In genomic region chr20:58813369-58813768, GRCh38 we compare ENCODE assay signal across 1 cellular context.
TF ChIP-seq lines count a peak whose summit lies in the region.

No MANE protein-coding gene starts in this region.

TF ChIP-seq in WTC11, 78 proteins besides CTCF, POLR2A, EP300 and RAD21 (continued from another document):
- TF ChIP-seq USF2 (CRISPR knock-in tag; IDR thresholded peaks at IDR 0.05) (no peak), ZNF232 (CRISPR knock-in tag; IDR thresholded peaks at IDR 0.05) (no peak)
